In genomic region chr17:29445844-29446243, GRCh38 we compare ENCODE assay signal across 1 cellular context.
TF ChIP-seq lines count a peak whose summit lies in the region.

No MANE protein-coding gene starts in this region.

TF ChIP-seq in endothelial cell of umbilical vein, 7 proteins besides CTCF, POLR2A, EP300 and RAD21 (continued from another document):
- TF ChIP-seq GATA2 (IDR thresholded peaks at IDR 0.05; ENCODE audit: insufficient read depth, insufficient read length, low read depth, low read length): no peak
